ENCODE assay signal across 29 cellular contexts in the genomic region with DNA sequence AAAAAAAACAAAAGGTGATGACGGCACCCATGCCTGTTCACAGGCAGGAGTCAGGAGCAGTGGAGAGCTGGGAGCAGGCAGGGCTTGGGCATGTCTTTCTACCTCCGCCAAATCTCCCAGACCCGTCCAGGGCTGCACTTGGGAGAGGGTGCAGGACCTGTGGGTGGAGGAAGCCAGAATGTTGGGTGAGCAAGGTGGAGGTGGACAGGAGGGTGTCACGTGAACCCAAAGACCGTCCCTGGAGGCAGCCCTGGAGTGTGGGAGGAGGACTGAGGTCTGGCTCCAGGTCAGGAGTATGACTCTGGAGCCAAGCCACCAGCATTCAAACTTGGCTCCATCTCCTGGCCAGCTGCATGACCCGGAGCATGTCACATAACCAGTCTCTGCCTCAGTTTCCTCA.
"Had no signal": no experiment of that assay in that cellular context is flagged by ENCODE, and none has a peak within 500 bp of the region (broad histone marks: within the 10 kb centered on the region; RNA-seq: fewer than 3 reads in every experiment).

No MANE protein-coding gene starts in this region.

- H3K27ac ChIP-seq: body of pancreas had no signal

- H3K9me3 Mint-ChIP-seq: activated naive CD4-positive, alpha-beta T cell treated with anti-CD3 and anti-CD28 coated beads, Interleukin-2, amount 50 U/mL, for 72 hours; activated naive CD8-positive, alpha-beta T cell treated with anti-CD3 and anti-CD28 coated beads, Interleukin-2, amount 50 U/mL, for 24 hours; activated T-cell treated with anti-CD3 and anti-CD28 coated beads, Interleukin-2, amount 50 U/mL, for 4 hours; T-helper 1 cell treated with Interleukin-12 subunit alpha and Interleukin-12 subunit beta and Interleukin-4 antibody, amounts not matched to agents 30 μg/mL and 1 μg/mL, for 36 hours; WTC11 had no signal

- H3K27ac Mint-ChIP-seq: activated naive CD8-positive, alpha-beta T cell treated with anti-CD3 and anti-CD28 coated beads, Interleukin-2, amount 50 U/mL, for 24 hours; T-helper 1 cell treated with Interleukin-12 subunit alpha and Interleukin-12 subunit beta and Interleukin-4 antibody, amounts not matched to agents 30 μg/mL and 1 μg/mL, for 36 hours; WTC11 had no signal

- H3K36me3 Mint-ChIP-seq: activated naive CD4-positive, alpha-beta T cell treated with anti-CD3 and anti-CD28 coated beads, Interleukin-2, amount 50 U/mL, for 72 hours; WTC11 had no signal

- H3K4me3 ChIP-seq: ascending aorta, body of pancreas had no signal

- H3K4me3 Mint-ChIP-seq: activated naive CD8-positive, alpha-beta T cell treated with anti-CD3 and anti-CD28 coated beads, Interleukin-2, amount 50 U/mL, for 24 hours; activated T-cell treated with anti-CD3 and anti-CD28 coated beads, Interleukin-2, amount 50 U/mL, for 4 hours; T-helper 1 cell treated with Interleukin-12 subunit alpha and Interleukin-12 subunit beta and Interleukin-4 antibody, amounts not matched to agents 30 μg/mL and 1 μg/mL, for 36 hours; WTC11 had no signal

- DNase-seq: activated CD4-positive, alpha-beta T cell treated with anti-CD3 and anti-CD28 coated beads for 48 hours; activated CD4-positive, alpha-beta T cell treated with anti-CD3 and anti-CD28 coated beads, Interleukin-2, amount 50 U/mL, for 4 hours; activated CD4-positive, CD25-positive, alpha-beta regulatory T cell treated with anti-CD3 and anti-CD28 coated beads, Interleukin-2, amount 50 U/mL, for 72 hours; activated CD8-positive, alpha-beta memory T cell treated with anti-CD3 and anti-CD28 coated beads for 24 hours; activated effector memory CD4-positive, alpha-beta T cell treated with anti-CD3 and anti-CD28 coated beads, Interleukin-2, amount 50 U/mL, for 16 hours; activated naive CD4-positive, alpha-beta T cell treated with Interleukin-2 at 50 U/mL for 16 hours; activated naive CD8-positive, alpha-beta T cell treated with anti-CD3 and anti-CD28 coated beads, Interleukin-2, amount 50 U/mL, for 24 hours; activated T-cell treated with anti-CD3 and anti-CD28 coated beads, Interleukin-2, amount 50 U/mL, for 4 hours; amniotic stem cell; body of pancreas; KG1; NCI-H1092; NCI-H1417; NCI-H1694; NCI-H2029; NCI-H2107; NCI-H2171 treated with DMSO at 0.1 percent for 48 hours; NCI-H226; NCI-H526; NCI-H774; NK-92 treated with Interleukin-12 subunit alpha and Interleukin-12 subunit beta, amount 100 ng/mL, for 24 hours; OCI-M1; RPMI8226; SHP77 treated with DMSO at 0.1 percent for 48 hours had no signal

- H3K9me3 ChIP-seq: ascending aorta, body of pancreas had no signal

- ATAC-seq: activated naive CD4-positive, alpha-beta T cell treated with anti-CD3 and anti-CD28 coated beads, Interleukin-2, amount 50 U/mL, for 72 hours; activated naive CD8-positive, alpha-beta T cell treated with anti-CD3 and anti-CD28 coated beads, Interleukin-2, amount 50 U/mL, for 24 hours; activated T-cell treated with anti-CD3 and anti-CD28 coated beads, Interleukin-2, amount 50 U/mL, for 4 hours; body of pancreas; Panc1; WTC11 had no signal

- H3K27me3 ChIP-seq: ascending aorta, body of pancreas had no signal
